ENCODE assay signal across 19 cellular contexts in genomic region chr18:8990276-8991031, GRCh38.
A peak's percentile ranks its signal among the peaks of the same experiment; 100 is the strongest.
DNase-seq lines count a peak whose midpoint lies in the region; ATAC-seq, FAIRE-seq and TF ChIP-seq lines count a peak whose summit lies in the region.
"Had no signal": no experiment of that assay in that cellular context is flagged by ENCODE, and none has a peak within 500 bp of the region (broad histone marks: within the 10 kb centered on the region; RNA-seq: fewer than 3 reads in every experiment).

No MANE protein-coding gene starts in this region.

- no peaks in the 10 kb centered on the region for H3K27me3 Mint-ChIP-seq in H9 (ENCODE audit: low read depth)

- H4K5ac ChIP-seq in H1 (ENCODE audit: insufficient read length, low read depth, low read length) = no peak overlapping the region
- no peak overlapping the region for H4K5ac ChIP-seq in H9 (ENCODE audit: insufficient read length, low read depth, low read length)

- POLR2A ChIA-PET in HepG2 (lab: Yijun Ruan, JAX) = no interaction called here
- POLR2A ChIA-PET in H1 (lab: Charles Lee; ENCODE audit: partially characterized antibody) = no interaction called here

- no peak for TF ChIP-seq CTCF in liver (IDR thresholded peaks at IDR 0.05; ENCODE audit: low read depth, low read length, missing input control)
- TF ChIP-seq CTCF in HepG2 (CRISPR knock-in tag; IDR thresholded peaks at IDR 0.05) = no peak
- no peak for TF ChIP-seq CTCF in H1 (IDR thresholded peaks at IDR 0.05; ENCODE audit: control extremely low read depth in 1 of 3, insufficient read depth in 1 of 3, low read depth in 1 of 3, low read length in 3 of 3)
- no peak for TF ChIP-seq CTCF in H9 (conservative IDR thresholded peaks at IDR 0.05)

- H3K9me3 ChIP-seq in liver (ENCODE audit: control insufficient read depth in 4 of 4, low read length in 3 of 4) = no peaks in the 10 kb centered on the region
- no peaks in the 10 kb centered on the region for H3K9me3 ChIP-seq in HepG2 (ENCODE audit: low read length)
- H3K9me3 ChIP-seq in H1 (ENCODE audit: insufficient read depth in 2 of 2, low read depth in 1 of 2, low read length in 1 of 2) = no peaks in the 10 kb centered on the region
- no peaks in the 10 kb centered on the region for H3K9me3 ChIP-seq in neuronal stem cell (replicated peaks in 1 of 2; ENCODE audit: control insufficient read depth in 2 of 2, insufficient read depth in 1 of 2, low read depth in 1 of 2, low read length in 2 of 2)
- H3K9me3 ChIP-seq in H9 (ENCODE audit: control insufficient read depth, low read depth, low read length) = no peaks in the 10 kb centered on the region
- H3K9me3 ChIP-seq: A549, spleen, tibial nerve had no signal

- H3K56ac ChIP-seq in H1 (replicated peaks; ENCODE audit: insufficient read length, low read depth, low read length) = no peak overlapping the region
- H3K56ac ChIP-seq in H9 (ENCODE audit: insufficient read length, low read depth, low read length) = no peak overlapping the region

- H2BK5ac ChIP-seq in H1 (ENCODE audit: low read depth, low read length) = no peak overlapping the region
- H2BK5ac ChIP-seq in neuronal stem cell (ENCODE audit: low read length) = no peak overlapping the region
- no peak overlapping the region for H2BK5ac ChIP-seq in H9 (ENCODE audit: insufficient read length, low read length)

- TF ChIP-seq EP300 in HepG2 (IDR thresholded peaks at IDR 0.05; ENCODE audit: low read depth in 2 of 2, low read length in 2 of 2) (no peak), HepG2 (CRISPR knock-in tag; IDR thresholded peaks at IDR 0.05; ENCODE audit: borderline replicate concordance) (no peak), H1 (IDR thresholded peaks at IDR 0.05; ENCODE audit: borderline replicate concordance in 1 of 2, low read depth in 2 of 2, low read length in 2 of 2) (no peak)

- TF ChIP-seq POLR2A in HepG2 (IDR thresholded peaks at IDR 0.05; ENCODE audit: insufficient read depth in 1 of 2, low read depth in 2 of 2, low read length in 2 of 2) (no peak), H1 (IDR thresholded peaks at IDR 0.05; ENCODE audit: control extremely low read depth in 1 of 2, low read depth in 2 of 2, low read length in 2 of 2) (no peak)

- H3K23me2 ChIP-seq in H1 (ENCODE audit: low read depth, low read length) (no peaks in the 10 kb centered on the region), H9 (ENCODE audit: insufficient read length, low read depth, low read length, poor library complexity, severe bottlenecking) (no peaks in the 10 kb centered on the region)

- CTCF ChIA-PET in HepG2 (lab: Yijun Ruan, JAX; ENCODE audit: low intra/inter-chr PET ratio, low total read pairs) = no interaction called here
- CTCF ChIA-PET in H1 (lab: Charles Lee; ENCODE audit: partially characterized antibody) = interaction anchor here (1.6 to 4.2 kb wide), 3 partner anchors 283 to 337 kb away, joined by 4 to 31 read pairs (median 26); no protein-coding TSS in a partner anchor

- H3K18ac ChIP-seq in H1 (ENCODE audit: extremely low read depth, low read length) = no peak overlapping the region
- H3K18ac ChIP-seq in neuronal stem cell (ENCODE audit: low read length) = no peak overlapping the region
- H3K18ac ChIP-seq in H9 (ENCODE audit: insufficient read length, low read depth, low read length) = no peak overlapping the region

- H3K4me1 Mint-ChIP-seq in H9 = peaks cover 6 to 16% of the 10 kb centered on the region in 2 experiments

- FAIRE-seq in HepG2 (lab: Jason Lieb, UNC) = no peak
- no peak for FAIRE-seq in H1 (lab: Jason Lieb, UNC)
- FAIRE-seq: A549, bronchial epithelial cell, HTR-8/SVneo had no signal

- no peak overlapping the region for H3K23ac ChIP-seq in H1 (ENCODE audit: insufficient read length)
- H3K23ac ChIP-seq in neuronal stem cell (ENCODE audit: low read depth, low read length, poor library complexity) = peak overlapping the region; percentile 69
- H3K23ac ChIP-seq in H9 (ENCODE audit: insufficient read length, low read depth, low read length) = no peak overlapping the region

- H3K9ac ChIP-seq in liver (ENCODE audit: low read depth in 1 of 2, low read length in 2 of 2) (peak overlapping the region in 1 of 2 donors; percentile 5), HepG2 (ENCODE audit: insufficient read depth, low read depth, low read length) (no peak overlapping the region), H1 (replicated peaks in 1 of 4; ENCODE audit: extremely low read depth in 1 of 4, low read depth in 3 of 4, low read length in 3 of 4) (no peak overlapping the region), neuronal stem cell (ENCODE audit: low read depth, low read length, poor library complexity) (no peak overlapping the region), H9 (ENCODE audit: extremely low read depth, insufficient read length, low read length) (no peak overlapping the region)

- no peak; the same call in 2 of the 3 replicates for ATAC-seq in HepG2
- ATAC-seq: A549 had no signal

- H2BK120ac ChIP-seq in H1 (replicated peaks; ENCODE audit: low read depth, low read length) (no peak overlapping the region), neuronal stem cell (ENCODE audit: low read depth, low read length) (no peak overlapping the region), H9 (ENCODE audit: low read depth, low read length, poor library complexity, severe bottlenecking) (no peak overlapping the region)

- peaks cover 4 to 26% (median 18%) of the 10 kb centered on the region in 4 donors for H3K4me1 ChIP-seq in liver (ENCODE audit: control insufficient read depth in 4 of 4, insufficient read depth in 4 of 4, low read length in 3 of 4)
- H3K4me1 ChIP-seq in HepG2 (ENCODE audit: insufficient read depth, low read length) = no peaks in the 10 kb centered on the region
- no peaks in the 10 kb centered on the region for H3K4me1 ChIP-seq in H1 (replicated peaks in 1 of 4; ENCODE audit: control insufficient read depth in 3 of 4, insufficient read depth in 4 of 4, low read length in 3 of 4)
- no peaks in the 10 kb centered on the region for H3K4me1 ChIP-seq in neuronal stem cell (ENCODE audit: control insufficient read depth in 2 of 2, insufficient read depth in 1 of 2, low read depth in 1 of 2, low read length in 2 of 2)
- no peaks in the 10 kb centered on the region for H3K4me1 ChIP-seq in H9 (ENCODE audit: insufficient read depth, low read length)
- H3K4me1 ChIP-seq: spleen, tibial nerve had no signal

- no peak overlapping the region for H2AK5ac ChIP-seq in H1 (ENCODE audit: low read depth, low read length)
- no peak overlapping the region for H2AK5ac ChIP-seq in neuronal stem cell (ENCODE audit: low read depth, low read length)
- no peak overlapping the region for H2AK5ac ChIP-seq in H9 (ENCODE audit: insufficient read length, low read length)

- H3K79me1 ChIP-seq in H1 (ENCODE audit: low read depth, low read length) = no peaks in the 10 kb centered on the region
- H3K79me1 ChIP-seq in neuronal stem cell (ENCODE audit: low read depth, low read length) = no peaks in the 10 kb centered on the region
- no peaks in the 10 kb centered on the region for H3K79me1 ChIP-seq in H9 (ENCODE audit: insufficient read depth, low read depth, low read length, poor library complexity, severe bottlenecking)

- intact Hi-C loops in HepG2 (cut with micrococcal nuclease; ENCODE audit: unreplicated experiment) = no loop called here

- no peak overlapping the region; the same call in 1 of the 2 replicates for H2BK12ac ChIP-seq in H1 (ENCODE audit: low read depth, low read length)
- H2BK12ac ChIP-seq in neuronal stem cell (ENCODE audit: low read length) = no peak overlapping the region
- H2BK12ac ChIP-seq in H9 (ENCODE audit: insufficient read length, low read depth, low read length) = no peak overlapping the region

- 0 out of 7 replicates have a peak overlapping the region, but pooled peaks of 1 of the 3 experiments have one; percentile 18 for H3K27ac Mint-ChIP-seq in H9
- H3K27ac Mint-ChIP-seq: activated T-helper 1 cell treated with anti-CD3 and anti-CD28 coated beads, Interleukin-12 subunit alpha, Interleukin-12 subunit beta, Interleukin-2, Interleukin-4 antibody, amounts not matched to agents 30 ng/mL and 10 ng/mL and 1 ng/mL, durations not matched to agents 14 hours and 24 hours and 36 hours had no signal

- no peak overlapping the region for H3T11ph ChIP-seq in H9 (ENCODE audit: low read length)

- H2BK15ac ChIP-seq in H1 (ENCODE audit: low read length) (peak overlapping the region; percentile 53; the same call in 1 of the 2 replicates), neuronal stem cell (ENCODE audit: low read length) (no peak overlapping the region), H9 (ENCODE audit: low read depth, low read length) (no peak overlapping the region)

- no peak overlapping the region for H4K91ac ChIP-seq in H1 (replicated peaks; ENCODE audit: insufficient read length, low read length)
- H4K91ac ChIP-seq in neuronal stem cell (ENCODE audit: low read depth, low read length, poor library complexity) = no peak overlapping the region
- no peak overlapping the region for H4K91ac ChIP-seq in H9 (ENCODE audit: insufficient read length, low read depth, low read length)

- H3K27me3 ChIP-seq in liver (ENCODE audit: control insufficient read depth in 4 of 4, insufficient read depth in 4 of 4, low read length in 3 of 4) = no peaks in the 10 kb centered on the region
- H3K27me3 ChIP-seq in HepG2 (ENCODE audit: control insufficient read depth in 1 of 2, insufficient read depth in 2 of 2, low read length in 2 of 2) = peaks cover 0 to 9% of the 10 kb centered on the region in 2 experiments; a peak in 1 of 5 replicates
- no peaks in the 10 kb centered on the region for H3K27me3 ChIP-seq in H1 (replicated peaks in 1 of 4; ENCODE audit: control insufficient read depth in 3 of 4, extremely low read depth in 1 of 4, insufficient read depth in 3 of 4, low read length in 3 of 4)
- peaks cover 0 to 8% (median 0%) of the 10 kb centered on the region in 3 experiments for H3K27me3 ChIP-seq in neuronal stem cell (ENCODE audit: control insufficient read depth in 3 of 3, insufficient read depth in 3 of 3, low read depth in 1 of 3, low read length in 3 of 3)
- H3K27me3 ChIP-seq in H9 (ENCODE audit: insufficient read depth, low read length) = no peaks in the 10 kb centered on the region
- H3K27me3 ChIP-seq: tibial nerve had no signal

- WGBS in liver = 33% methylated on average over 27 of the region's 27 CpGs
- 63% methylated on average over 20 of the region's 27 CpGs for WGBS in HepG2 (ENCODE audit: low lambda C conversion rate)
- 93 to 100% methylated on average over 1 to 25 of the region's 27 CpGs for WGBS in H1 (ENCODE audit: extremely low coverage in 1 of 2, insufficient coverage in 1 of 2, insufficient read length in 1 of 2, insufficient replicate concordance in 2 of 2, low coverage in 1 of 2, low lambda C conversion rate in 2 of 2, missing lambda C conversion rate in 1 of 2), 2 experiments
- 100% methylated on average over 1 of the region's 27 CpGs for WGBS in neuronal stem cell (ENCODE audit: extremely low coverage in 2 of 2, insufficient read length in 2 of 2, insufficient replicate concordance in 1 of 2), 2 donors
- 100% methylated on average over 1 of the region's 27 CpGs for WGBS in H9 (ENCODE audit: extremely low coverage, insufficient read length, low lambda C conversion rate)

- no peak overlapping the region for H4K8ac ChIP-seq in H1 (ENCODE audit: extremely low read depth, insufficient read depth, low read length)
- no peak overlapping the region for H4K8ac ChIP-seq in neuronal stem cell (ENCODE audit: low read depth, low read length)
- no peak overlapping the region for H4K8ac ChIP-seq in H9 (replicated peaks; ENCODE audit: insufficient read length, low read depth, low read length)

- H3K4me3 ChIP-seq in liver (ENCODE audit: low read depth in 1 of 3, low read length in 3 of 3) = peak overlapping the region in 1 of 3 donors; percentile 9
- no peak overlapping the region for H3K4me3 ChIP-seq in HepG2 (replicated peaks in 1 of 3; ENCODE audit: insufficient read depth in 1 of 3, low read depth in 2 of 3, low read length in 3 of 3)
- no peak overlapping the region for H3K4me3 ChIP-seq in H1 (ENCODE audit: extremely low read depth in 1 of 4, insufficient read depth in 2 of 4, low read depth in 3 of 4, low read length in 4 of 4)
- no peak overlapping the region for H3K4me3 ChIP-seq in neuronal stem cell (ENCODE audit: low read length in 2 of 2)
- H3K4me3 ChIP-seq: A549, spleen, tibial nerve had no signal

- H3K36me3 Mint-ChIP-seq in H9 (ENCODE audit: insufficient read depth in 1 of 3, low read depth in 3 of 3) = no peaks in the 10 kb centered on the region

- H2BK20ac ChIP-seq in H1 (ENCODE audit: low read length) (no peak overlapping the region), H9 (ENCODE audit: low read depth, low read length, poor library complexity, severe bottlenecking) (no peak overlapping the region)

- no peaks in the 10 kb centered on the region for H4K20me1 ChIP-seq in HepG2 (ENCODE audit: insufficient read depth, low read length)
- no peaks in the 10 kb centered on the region for H4K20me1 ChIP-seq in H1 (replicated peaks in 1 of 2; ENCODE audit: control insufficient read depth in 1 of 2, insufficient read depth in 2 of 2, low read length in 2 of 2)
- H4K20me1 ChIP-seq in H9 (ENCODE audit: control insufficient read depth, insufficient read depth, insufficient read length) = no peaks in the 10 kb centered on the region

- H3K4me2 ChIP-seq in HepG2 (ENCODE audit: low read depth, low read length) (no peak overlapping the region), H1 (ENCODE audit: insufficient read depth in 1 of 2, low read depth in 2 of 2, low read length in 2 of 2) (no peak overlapping the region), neuronal stem cell (ENCODE audit: insufficient read depth, low read length, poor library complexity, severe bottlenecking) (no peak overlapping the region), H9 (ENCODE audit: insufficient read depth, insufficient read length, low read length) (no peak overlapping the region)
- H3K4me2 ChIP-seq: A549 had no signal

- TF ChIP-seq RAD21 in liver (IDR thresholded peaks at IDR 0.05) (peak; percentile 56 to 69), HepG2 (CRISPR knock-in tag; IDR thresholded peaks at IDR 0.05) (no peak), H1 (IDR thresholded peaks at IDR 0.05 in 1 of 2, conservative IDR thresholded peaks at IDR 0.05 in 1 of 2; ENCODE audit: low read depth in 2 of 2, low read length in 2 of 2) (no peak)

- H3K27ac ChIP-seq in liver (ENCODE audit: low read depth in 1 of 2, low read length in 2 of 2) (peak overlapping the region; percentile 72 to 83), HepG2 (ENCODE audit: extremely low read length, insufficient read depth, low read length) (no peak overlapping the region), H1 (ENCODE audit: low read depth, low read length) (no peak overlapping the region), neuronal stem cell (replicated peaks; ENCODE audit: low read length) (no peak overlapping the region), H9 (ENCODE audit: insufficient read length, low read depth, low read length) (no peak overlapping the region)
- H3K27ac ChIP-seq: spleen, tibial nerve had no signal

- BruUV-seq in HepG2 (replicated peaks; lab: Mats Ljungman, UMichigan) = no TSS peak

- H3K14ac ChIP-seq in H1 (ENCODE audit: insufficient read length) (no peak overlapping the region), neuronal stem cell (ENCODE audit: low read length) (no peak overlapping the region), H9 (ENCODE audit: insufficient read depth, low read length) (no peak overlapping the region)

- H2AFZ ChIP-seq in HepG2 (ENCODE audit: low read length) = no peak overlapping the region
- H2AFZ ChIP-seq in H1 (ENCODE audit: low read length) = no peak overlapping the region
- no peak overlapping the region for H2AFZ ChIP-seq in neuronal stem cell (ENCODE audit: low read length)
- no peak overlapping the region for H2AFZ ChIP-seq in H9 (ENCODE audit: low read length)

- DNase-seq in HepG2 (ENCODE audit: low spot score) (no peak), H1 (ENCODE audit: low read depth in 1 of 2, low spot score in 2 of 2) (no peak), neuronal stem cell (ENCODE audit: low spot score) (no peak), H9 (no peak), HuH-7.5 (ENCODE audit: low spot score) (no peak), glomerular visceral epithelial cell (ENCODE audit: extremely low spot score) (no peak), foreskin melanocyte (no peak)
- DNase-seq: activated CD4-positive, CD25-positive, alpha-beta regulatory T cell treated with anti-CD3 and anti-CD28 coated beads, Interleukin-2, amount 50 U/mL, for 72 hours; erythroblast; H7; NCI-H1436 treated with DMSO at 0.1 percent for 48 hours; NK-92 treated with Interleukin-12 subunit alpha and Interleukin-12 subunit beta, amount 100 ng/mL, for 24 hours; spleen had no signal

- H3K36me3 ChIP-seq in liver (ENCODE audit: control insufficient read depth in 4 of 4, insufficient read depth in 3 of 4, low read depth in 1 of 4, low read length in 3 of 4) (no peaks in the 10 kb centered on the region), HepG2 (replicated peaks in 1 of 2; ENCODE audit: control insufficient read depth in 1 of 2, insufficient read depth in 2 of 2, low read length in 2 of 2) (no peaks in the 10 kb centered on the region), H1 (ENCODE audit: control insufficient read depth in 2 of 4, insufficient read depth in 4 of 4, low read length in 3 of 4) (no peaks in the 10 kb centered on the region), neuronal stem cell (replicated peaks in 1 of 2; ENCODE audit: control insufficient read depth in 2 of 2, insufficient read depth in 2 of 2, low read length in 2 of 2) (no peaks in the 10 kb centered on the region)
- H3K36me3 ChIP-seq: spleen, tibial nerve had no signal

- H3K79me2 ChIP-seq in HepG2 (ENCODE audit: insufficient read depth, low read length) (no peaks in the 10 kb centered on the region), H1 (ENCODE audit: control insufficient read depth in 1 of 2, insufficient read depth in 2 of 2, low read length in 2 of 2) (no peaks in the 10 kb centered on the region), H9 (ENCODE audit: insufficient read depth, low read length) (no peaks in the 10 kb centered on the region)

- H3K9me3 Mint-ChIP-seq in H9 = no peaks in the 10 kb centered on the region
- H3K9me3 Mint-ChIP-seq: activated T-helper 1 cell treated with anti-CD3 and anti-CD28 coated beads, Interleukin-12 subunit alpha, Interleukin-12 subunit beta, Interleukin-2, Interleukin-4 antibody, amounts not matched to agents 30 ng/mL and 10 ng/mL and 1 ng/mL, durations not matched to agents 14 hours and 24 hours and 36 hours had no signal

- H3K4me3 Mint-ChIP-seq in H9 = no peak overlapping the region
- H3K4me3 Mint-ChIP-seq: activated T-helper 1 cell treated with anti-CD3 and anti-CD28 coated beads, Interleukin-12 subunit alpha, Interleukin-12 subunit beta, Interleukin-2, Interleukin-4 antibody, amounts not matched to agents 30 ng/mL and 10 ng/mL and 1 ng/mL, durations not matched to agents 14 hours and 24 hours and 36 hours had no signal

- in situ Hi-C loops in HepG2 (cut with HindIII; ENCODE audit: extremely low pct_ligation_motif_present, low pct_unique_long_range_greater_than_20kb) = loop anchor here (10.0 kb wide), 1 partner anchor 516 kb away; no protein-coding TSS in a partner anchor

- H3K4ac ChIP-seq in H1 (replicated peaks; ENCODE audit: insufficient read length, low read depth, low read length) (no peak overlapping the region), neuronal stem cell (ENCODE audit: low read length) (no peak overlapping the region), H9 (ENCODE audit: low read depth, low read length) (no peak overlapping the region)

Comparison
In these comparisons a context has a peak if more than half of its experiments do, and no peak if none do; other contexts are left out.
1. H3K27ac ChIP-seq: peak in liver (2 of 2); none in HepG2 (single experiment), H1 (single experiment), neuronal stem cell (single experiment) and H9 (single experiment).